24 cellular contexts compared by ENCODE assay signal in the genomic region with DNA sequence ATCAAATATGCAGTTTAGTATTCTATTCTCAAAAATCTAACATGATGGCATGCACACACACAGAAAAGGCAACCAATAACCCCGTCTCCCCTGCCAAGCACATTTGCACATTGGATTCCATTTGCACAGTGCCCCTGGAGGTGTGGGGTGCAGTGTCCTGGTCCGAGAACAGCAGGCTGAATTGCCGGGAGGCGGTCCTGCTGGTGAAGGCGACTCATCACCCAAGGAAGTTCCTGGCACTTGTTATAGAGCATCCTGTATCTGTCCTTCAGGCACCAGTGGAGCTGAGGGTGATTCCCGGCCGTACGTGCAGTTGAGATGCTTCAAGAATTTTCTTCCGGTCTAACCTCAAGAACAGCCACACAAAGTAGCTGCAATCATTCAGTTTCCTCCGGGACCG.
DNase-seq lines count a peak whose midpoint lies in the region; ATAC-seq, FAIRE-seq and TF ChIP-seq lines count a peak whose summit lies in the region.
"Had no signal": no experiment of that assay in that cellular context is flagged by ENCODE, and none has a peak within 500 bp of the region (broad histone marks: within the 10 kb centered on the region; RNA-seq: fewer than 3 reads in every experiment).

No MANE protein-coding gene starts in this region.

- H3K27ac Mint-ChIP-seq in osteocyte (ENCODE audit: unreplicated experiment), result no peak overlapping the region
- H3K27ac Mint-ChIP-seq: activated naive CD4-positive, alpha-beta T cell treated with anti-CD3 and anti-CD28 coated beads for 36 hours; nephron progenitor cell; stimulated activated naive CD8-positive, alpha-beta T cell treated with anti-CD3 and anti-CD28 coated beads, Interleukin-15, amount 100 ng/mL, for 72 hours had no signal

- no peaks in the 10 kb centered on the region for H3F3A ChIP-seq in GM23248 (ENCODE audit: insufficient read depth)

- no peaks in the 10 kb centered on the region for H3K9me2 ChIP-seq in GM23248 (ENCODE audit: insufficient read depth)

- TF ChIP-seq POLR2A in IMR-90 (IDR thresholded peaks at IDR 0.05; ENCODE audit: low read depth, low read length), result no peak

- H3K4me1 ChIP-seq in GM23248 (ENCODE audit: insufficient read depth), result no peaks in the 10 kb centered on the region
- H3K4me1 ChIP-seq in IMR-90 (ENCODE audit: control insufficient read depth, insufficient read depth, low read length), result no peaks in the 10 kb centered on the region
- H3K4me1 ChIP-seq: gastroesophageal sphincter, Peyer's patch, prostate gland, transverse colon had no signal

- no peak overlapping the region for H4K8ac ChIP-seq in IMR-90 (ENCODE audit: low read depth in 2 of 2, low read length in 2 of 2)

- H2BK120ac ChIP-seq in IMR-90 (ENCODE audit: low read depth, low read length), result no peak overlapping the region

- H3K9me3 ChIP-seq in GM23248 (ENCODE audit: low read depth) (no peaks in the 10 kb centered on the region), IMR-90 (ENCODE audit: control insufficient read depth, insufficient read depth, low read length) (no peaks in the 10 kb centered on the region)
- H3K9me3 ChIP-seq: prostate gland had no signal

- BruUV-seq in IMR-90 (replicated peaks; lab: Mats Ljungman, UMichigan), result no TSS peak

- no peak overlapping the region for H2BK15ac ChIP-seq in IMR-90 (ENCODE audit: low read depth, low read length)

- no peak overlapping the region for H4K5ac ChIP-seq in IMR-90 (ENCODE audit: low read depth, low read length)

- no peak overlapping the region for H2BK5ac ChIP-seq in IMR-90 (ENCODE audit: low read depth, low read length, poor library complexity, severe bottlenecking)

- H3K4me2 ChIP-seq in GM23248 (ENCODE audit: unreplicated experiment) (no peak overlapping the region), IMR-90 (ENCODE audit: low read depth, low read length) (no peak overlapping the region)

- H3K18ac ChIP-seq in IMR-90 (ENCODE audit: low read depth, low read length), result no peak overlapping the region

- CTCF ChIA-PET in IMR-90 (lab: Yijun Ruan, JAX), result no interaction called here

- FAIRE-seq in D721Med (lab: Jason Lieb, UNC), result no peak
- FAIRE-seq: small intestine had no signal

- no peak overlapping the region for H3K9ac ChIP-seq in GM23248
- H3K9ac ChIP-seq in IMR-90 (ENCODE audit: low read depth, low read length), result no peak overlapping the region

- H3K36me3 Mint-ChIP-seq in osteocyte (ENCODE audit: unreplicated experiment), result peaks cover 3% of the 10 kb centered on the region

- H3K14ac ChIP-seq in IMR-90 (replicated peaks; ENCODE audit: low read depth, low read length), result no peak overlapping the region

- POLR2A ChIA-PET in IMR-90 (lab: Charles Lee; ENCODE audit: unreplicated experiment), result no interaction called here

- H2AFZ ChIP-seq in GM23248, result no peak overlapping the region
- peak overlapping the region; percentile 61 for H2AFZ ChIP-seq in IMR-90 (replicated peaks; ENCODE audit: low read length, poor library complexity)

- no peak overlapping the region for H3K27ac ChIP-seq in GM23248
- no peak overlapping the region for H3K27ac ChIP-seq in IMR-90 (ENCODE audit: insufficient read depth, low read length)
- H3K27ac ChIP-seq: gastroesophageal sphincter, Peyer's patch, prostate gland, transverse colon had no signal

- no peak overlapping the region for H3K4me3 Mint-ChIP-seq in osteocyte (ENCODE audit: unreplicated experiment)
- H3K4me3 Mint-ChIP-seq: activated naive CD4-positive, alpha-beta T cell treated with anti-CD3 and anti-CD28 coated beads for 36 hours; activated T-cell treated with anti-CD3 and anti-CD28 coated beads, Interleukin-2, amount 50 U/mL, for 4 hours; central memory CD8-positive, alpha-beta T cell; nephron progenitor cell; stimulated activated naive CD8-positive, alpha-beta T cell treated with anti-CD3 and anti-CD28 coated beads, Interleukin-15, amount 100 ng/mL, for 72 hours had no signal

- no peak for TF ChIP-seq RAD21 in IMR-90 (IDR thresholded peaks at IDR 0.05; ENCODE audit: low read length)

- 56 to 66% methylated on average over 11 of the region's 11 CpGs for WGBS in GM23248 (ENCODE audit: low coverage in 1 of 2, low lambda C conversion rate in 2 of 2, missing lambda C conversion rate in 2 of 2), 2 experiments
- 68% methylated on average over 7 of the region's 11 CpGs; no CpG with 5 or more reads in 1 of the 2 experiments for WGBS in IMR-90 (ENCODE audit: extremely low coverage in 2 of 2, insufficient read length in 1 of 2), 2 experiments

- ATAC-seq in IMR-90 (ENCODE audit: low read depth), result no peak
- ATAC-seq: activated T-cell treated with anti-CD3 and anti-CD28 coated beads, Interleukin-2, amount 50 U/mL, for 4 hours; esophagus mucosa; gastroesophageal sphincter had no signal

- peaks cover 18% of the 10 kb centered on the region for H3K9me3 Mint-ChIP-seq in osteocyte (ENCODE audit: unreplicated experiment)

- H3K4ac ChIP-seq in IMR-90 (ENCODE audit: low read depth, low read length), result no peak overlapping the region

- H3K79me1 ChIP-seq in IMR-90 (ENCODE audit: low read depth in 1 of 2, low read length in 2 of 2), result no peaks in the 10 kb centered on the region

- H3K27me3 Mint-ChIP-seq in osteocyte (ENCODE audit: unreplicated experiment), result peaks cover 34% of the 10 kb centered on the region
- H3K27me3 Mint-ChIP-seq: stimulated activated naive CD8-positive, alpha-beta T cell treated with anti-CD3 and anti-CD28 coated beads, Interleukin-15, amount 100 ng/mL, for 72 hours had no signal

- H3K4me1 Mint-ChIP-seq in osteocyte (ENCODE audit: unreplicated experiment), result no peaks in the 10 kb centered on the region
- H3K4me1 Mint-ChIP-seq: central memory CD8-positive, alpha-beta T cell; stimulated activated naive CD8-positive, alpha-beta T cell treated with anti-CD3 and anti-CD28 coated beads, Interleukin-15, amount 100 ng/mL, for 72 hours had no signal

- H3K27me3 ChIP-seq in GM23248 (replicated peaks; ENCODE audit: insufficient read depth) (peaks cover under 1% of the 10 kb centered on the region; the same call in 1 of the 2 replicates), IMR-90 (ENCODE audit: control insufficient read depth, insufficient read depth, low read length) (no peaks in the 10 kb centered on the region; the same call in 1 of the 2 replicates)
- H3K27me3 ChIP-seq: gastroesophageal sphincter, Peyer's patch, transverse colon had no signal

- DNase-seq in GM23248 (peak; percentile 9), IMR-90 (no peak), amniotic epithelial cell (ENCODE audit: low read depth) (peak; percentile 7), osteocyte (ENCODE audit: extremely low spot score, unreplicated experiment) (peak; percentile 34), T1000 (lab: John Stamatoyannopoulos, UW) (no peak), cerebellar cortex (ENCODE audit: low spot score) (no peak), D721Med (ENCODE audit: insufficient read length, low spot score) (no peak)
- DNase-seq: activated CD4-positive, CD25-positive, alpha-beta regulatory T cell treated with anti-CD3 and anti-CD28 coated beads, Interleukin-2, amount 50 U/mL, for 72 hours; activated naive CD4-positive, alpha-beta T cell treated with anti-CD3 and anti-CD28 coated beads for 36 hours; activated T-cell treated with anti-CD3 and anti-CD28 coated beads, Interleukin-2, amount 50 U/mL, for 4 hours; KG1; MV-4-11; NCI-H187 treated with DMSO at 0.1 percent for 48 hours; nephron progenitor cell; NK-92 treated with Interleukin-12 subunit alpha and Interleukin-12 subunit beta, amount 100 ng/mL, for 24 hours; Peyer's patch; small intestine; stimulated activated CD4-positive, alpha-beta T cell treated with anti-CD3 and anti-CD28 coated beads, Interleukin-4, amount 100 ng/mL, for 1 hour; stimulated activated naive CD8-positive, alpha-beta T cell treated with anti-CD3 and anti-CD28 coated beads, Interleukin-15, amount 100 ng/mL, for 72 hours; transverse colon had no signal

- no peak overlapping the region for H3K23ac ChIP-seq in IMR-90 (ENCODE audit: low read depth, low read length)

- H2BK20ac ChIP-seq in IMR-90 (ENCODE audit: low read depth, low read length), result no peak overlapping the region

- in situ Hi-C loops in GM23248 (cut with MboI), result no loop called here
- in situ Hi-C loops in IMR-90 (cut with MboI; ENCODE audit: low sequenced_read_pairs), result no loop called here

- TF ChIP-seq CTCF in IMR-90 (conservative IDR thresholded peaks at IDR 0.05; ENCODE audit: low read depth, low read length) (no peak), osteocyte (IDR thresholded peaks at IDR 0.05) (no peak), D721Med (IDR thresholded peaks at IDR 0.05; ENCODE audit: insufficient read depth, missing control alignments) (no peak)

- no peaks in the 10 kb centered on the region for H3K79me2 ChIP-seq in GM23248 (ENCODE audit: insufficient read depth)

- H4K20me1 ChIP-seq in GM23248 (ENCODE audit: insufficient read depth) (no peaks in the 10 kb centered on the region), IMR-90 (ENCODE audit: insufficient read depth, low read length) (no peaks in the 10 kb centered on the region)

- no peak overlapping the region for H2AK5ac ChIP-seq in IMR-90 (ENCODE audit: low read depth, low read length)

- intact Hi-C loops in IMR-90 (cut with micrococcal nuclease), result no loop called here

- H3K36me3 ChIP-seq in GM23248 (ENCODE audit: low read depth) (no peaks in the 10 kb centered on the region), IMR-90 (ENCODE audit: control insufficient read depth, insufficient read depth, low read length) (no peaks in the 10 kb centered on the region)
- H3K36me3 ChIP-seq: gastroesophageal sphincter, Peyer's patch, prostate gland, transverse colon had no signal

- no peak overlapping the region for H3K56ac ChIP-seq in IMR-90 (ENCODE audit: extremely low read depth, insufficient read depth, low read length)

- H3K9me1 ChIP-seq in IMR-90 (ENCODE audit: insufficient read depth, low read length), result no peaks in the 10 kb centered on the region

- no peak overlapping the region for H4K91ac ChIP-seq in IMR-90 (ENCODE audit: insufficient read depth, low read depth, low read length)

- no peak overlapping the region for H2AK9ac ChIP-seq in IMR-90 (replicated peaks; ENCODE audit: low read depth, low read length, poor library complexity)

- H3K4me3 ChIP-seq in GM23248 (no peak overlapping the region), IMR-90 (ENCODE audit: insufficient read depth, low read depth, low read length) (no peak overlapping the region)
- H3K4me3 ChIP-seq: gastroesophageal sphincter, Peyer's patch, prostate gland, transverse colon had no signal

- dilution Hi-C loops in IMR-90 (cut with HindIII; ENCODE audit: low sequenced_read_pairs, unreplicated experiment), result no loop called here

TF ChIP-seq in IMR-90, 13 proteins besides CTCF, POLR2A, EP300 and RAD21 (continues in another document):
- no peak for TF ChIP-seq RFX5 (IDR thresholded peaks at IDR 0.05; ENCODE audit: low read depth, low read length)
- no peak for TF ChIP-seq MXI1 (IDR thresholded peaks at IDR 0.05; ENCODE audit: borderline replicate concordance, low read depth, low read length)

Comparison
In these comparisons a context has a peak if more than half of its experiments do, and no peak if none do; other contexts are left out.
1. DNase-seq: peak in GM23248 (single experiment), amniotic epithelial cell (single experiment) and osteocyte (single experiment); none in IMR-90 (single experiment), T1000 (single experiment), cerebellar cortex (single experiment) and D721Med (single experiment).